9 cellular contexts compared by ENCODE assay signal in the genomic region with DNA sequence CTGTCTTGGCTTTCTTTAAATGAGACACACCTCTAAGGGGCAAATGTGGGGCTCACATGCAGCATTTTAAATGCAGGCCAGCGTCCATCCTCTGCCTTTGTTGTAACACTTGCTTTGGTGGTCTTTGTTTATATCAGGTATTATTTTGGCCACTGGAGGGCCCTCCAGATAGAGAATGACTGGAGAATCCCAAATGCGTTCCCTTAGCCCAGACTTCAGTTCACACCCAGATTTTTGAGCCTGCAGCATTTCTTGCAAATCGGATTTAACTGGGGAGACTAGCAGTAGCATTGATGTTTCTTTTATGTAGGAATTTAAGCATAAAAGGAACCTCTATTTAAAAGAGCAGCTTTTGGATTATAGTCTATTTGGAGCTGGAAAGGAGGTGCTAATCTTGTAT.
DNase-seq lines count a peak whose midpoint lies in the region; ATAC-seq and TF ChIP-seq lines count a peak whose summit lies in the region.
"Had no signal": no experiment of that assay in that cellular context is flagged by ENCODE, and none has a peak within 500 bp of the region (broad histone marks: within the 10 kb centered on the region; RNA-seq: fewer than 3 reads in every experiment).

No MANE protein-coding gene starts in this region.

- DNase-seq in NCI-H2081 (lab: John Stamatoyannopoulos, UW) (peak; percentile 44 to 51), NCI-H2081 treated with DMSO at 0.1 percent for 48 hours (lab: John Stamatoyannopoulos, UW) (no peak), fibroblast of mammary gland (ENCODE audit: low read depth) (peak; percentile 49), sigmoid colon (no peak), natural killer cell (no peak), RKO (ENCODE audit: low spot score) (no peak)
- DNase-seq: ACHN had no signal

- intact Hi-C loops in sigmoid colon (cut with DNase I) (no loop called here), natural killer cell (cut with micrococcal nuclease) (no loop called here)

- H3K9me3 ChIP-seq in OCI-LY1 (ENCODE audit: low read length) (no peaks in the 10 kb centered on the region), sigmoid colon (no peaks in the 10 kb centered on the region)

- TF ChIP-seq EP300 in sigmoid colon (IDR thresholded peaks at IDR 0.05): no peak

- no peaks in the 10 kb centered on the region for H3K36me3 Mint-ChIP-seq in natural killer cell

- no peaks in the 10 kb centered on the region for H3K27me3 Mint-ChIP-seq in natural killer cell (ENCODE audit: low read depth in 2 of 2)

- no peaks in the 10 kb centered on the region for H3K79me2 ChIP-seq in OCI-LY1 (ENCODE audit: insufficient read depth, low read length)

- peaks cover 12% of the 10 kb centered on the region for H3K4me1 ChIP-seq in OCI-LY1 (ENCODE audit: insufficient read depth, low read length, severe bottlenecking)
- H3K4me1 ChIP-seq in sigmoid colon: peaks cover 0 to 31% (median 21%) of the 10 kb centered on the region in 4 donors

- no peak for TF ChIP-seq POLR2A in sigmoid colon (IDR thresholded peaks at IDR 0.05)

- no peaks in the 10 kb centered on the region for H3K9me3 Mint-ChIP-seq in natural killer cell

- ATAC-seq in natural killer cell: no peak
- no peak for ATAC-seq in GM18873 (IDR thresholded peaks at IDR 0.05; ENCODE audit: low FRiP score, unreplicated experiment)

- no peak overlapping the region for H3K4me3 Mint-ChIP-seq in natural killer cell

- peaks cover 31 to 42% of the 10 kb centered on the region in 2 donors for H3K4me1 Mint-ChIP-seq in natural killer cell

- H3K27ac Mint-ChIP-seq in natural killer cell: no peak overlapping the region

- TF ChIP-seq CTCF in OCI-LY1 (IDR thresholded peaks at IDR 0.05; ENCODE audit: low read length) (peak; percentile 33; the same call in 1 of the 2 replicates), fibroblast of mammary gland (conservative IDR thresholded peaks at IDR 0.05; ENCODE audit: control insufficient read depth, insufficient read depth, low read depth, low read length) (peak; percentile 53), sigmoid colon (IDR thresholded peaks at IDR 0.05) (peak in 3 of 4 experiments; percentile 17 to 37 (median 36)), natural killer cell (IDR thresholded peaks at IDR 0.05) (no peak)

- H3K4me2 ChIP-seq in OCI-LY1 (ENCODE audit: low read length): no peak overlapping the region

- H3K9ac ChIP-seq in OCI-LY1 (ENCODE audit: low read length): no peak overlapping the region

- H3K27me3 ChIP-seq in OCI-LY1 (ENCODE audit: insufficient read depth, low read length) (no peaks in the 10 kb centered on the region), sigmoid colon (no peaks in the 10 kb centered on the region)

- H3K36me3 ChIP-seq in OCI-LY1 (ENCODE audit: insufficient read depth, low read length) (no peaks in the 10 kb centered on the region), sigmoid colon (no peaks in the 10 kb centered on the region)

- H3K4me3 ChIP-seq in OCI-LY1 (ENCODE audit: low read depth, low read length, poor library complexity, severe bottlenecking) (no peak overlapping the region), fibroblast of mammary gland (ENCODE audit: control insufficient read depth, low read depth, low read length) (no peak overlapping the region), sigmoid colon (no peak overlapping the region)

- H4K20me1 ChIP-seq in OCI-LY1 (ENCODE audit: insufficient read depth, low read length): no peaks in the 10 kb centered on the region

- no peaks in the 10 kb centered on the region for H3K9me2 ChIP-seq in OCI-LY1 (ENCODE audit: low read depth, low read length)

- H3F3A ChIP-seq in OCI-LY1 (ENCODE audit: insufficient read depth, low read length): no peaks in the 10 kb centered on the region

- 72 to 87% methylated on average over 3 of the region's 3 CpGs for WGBS in sigmoid colon, 2 donors

- H3K27ac ChIP-seq in OCI-LY1 (ENCODE audit: low read depth, low read length, poor library complexity, severe bottlenecking): no peak overlapping the region
- peak overlapping the region in 1 of 4 donors; percentile 95 for H3K27ac ChIP-seq in sigmoid colon

- no peak overlapping the region for H2AFZ ChIP-seq in OCI-LY1 (ENCODE audit: low read length)

Comparison
In these comparisons a context has a peak if more than half of its experiments do, and no peak if none do; other contexts are left out.
1. DNase-seq: peak in NCI-H2081 (2 of 2) and fibroblast of mammary gland (single experiment); none in NCI-H2081 treated with DMSO at 0.1 percent for 48 hours (single experiment), sigmoid colon (single experiment), natural killer cell (single experiment) and RKO (single experiment).